In genomic region chr13:51584731-51585191, GRCh38 we compare ENCODE assay signal across 8 cellular contexts.
DNase-seq lines count a peak whose midpoint lies in the region; ATAC-seq and TF ChIP-seq lines count a peak whose summit lies in the region.

No MANE protein-coding gene starts in this region.

- peak; percentile 34 for ATAC-seq in HG02885 (IDR thresholded peaks at IDR 0.05; ENCODE audit: poor library complexity, unreplicated experiment)

- peak overlapping the region; percentile 88 to 91 for H3K27ac ChIP-seq in mucosa of rectum (ENCODE audit: low read depth in 2 of 2, low read length in 2 of 2)

- no peaks in the 10 kb centered on the region for H3K27me3 ChIP-seq in mucosa of rectum (ENCODE audit: control insufficient read depth in 2 of 2, insufficient read depth in 2 of 2, low read length in 2 of 2)

- H3K4me1 ChIP-seq in mucosa of rectum (ENCODE audit: control insufficient read depth in 2 of 2, insufficient read depth in 2 of 2, low read length in 2 of 2): peaks cover 14 to 16% of the 10 kb centered on the region in 2 donors

- peak overlapping the region; percentile 72 to 81 for H3K9ac ChIP-seq in mucosa of rectum (ENCODE audit: low read depth in 1 of 2, low read length in 2 of 2)

- TF ChIP-seq CTCF in epithelial cell of esophagus (IDR thresholded peaks at IDR 0.05; ENCODE audit: insufficient read depth, low read depth, low read length, missing control alignments): peak; percentile 21

- no peaks in the 10 kb centered on the region for H3K36me3 ChIP-seq in mucosa of rectum (ENCODE audit: control insufficient read depth in 2 of 2, insufficient read depth in 2 of 2, low read length in 2 of 2)

- DNase-seq in SIG-M5 treated with dmso at 0.1 percent for 504 hours (lab: John Stamatoyannopoulos, UW; ENCODE audit: unreplicated experiment): peak; percentile 38
- no peak for DNase-seq in SIG-M5 (lab: John Stamatoyannopoulos, UW)
- peak; percentile 78 for DNase-seq in NCI-H2171 treated with DMSO at 0.1 percent for 48 hours (lab: John Stamatoyannopoulos, UW)
- DNase-seq in activated CD8-positive, alpha-beta memory T cell treated with anti-CD3 and anti-CD28 coated beads, Interleukin-2, amount 50 U/mL, for 1 hour (ENCODE audit: extremely low read depth): peak; percentile 32
- peak; percentile 90 for DNase-seq in epithelial cell of esophagus (ENCODE audit: low read depth)
- DNase-seq in stimulated activated CD8-positive, alpha-beta memory T cell treated with anti-CD3 and anti-CD28 coated beads, Interleukin-7, amount 100 ng/mL, for 24 hours (ENCODE audit: low read depth): peak; percentile 26

- H3K9me3 ChIP-seq in mucosa of rectum (ENCODE audit: control insufficient read depth in 2 of 2, low read length in 2 of 2): no peaks in the 10 kb centered on the region

- H3K4me3 ChIP-seq in epithelial cell of esophagus (ENCODE audit: low read length) (peak overlapping the region; percentile 86), mucosa of rectum (ENCODE audit: low read length in 2 of 2) (peak overlapping the region; percentile 78 to 90)
